In the genomic region with DNA sequence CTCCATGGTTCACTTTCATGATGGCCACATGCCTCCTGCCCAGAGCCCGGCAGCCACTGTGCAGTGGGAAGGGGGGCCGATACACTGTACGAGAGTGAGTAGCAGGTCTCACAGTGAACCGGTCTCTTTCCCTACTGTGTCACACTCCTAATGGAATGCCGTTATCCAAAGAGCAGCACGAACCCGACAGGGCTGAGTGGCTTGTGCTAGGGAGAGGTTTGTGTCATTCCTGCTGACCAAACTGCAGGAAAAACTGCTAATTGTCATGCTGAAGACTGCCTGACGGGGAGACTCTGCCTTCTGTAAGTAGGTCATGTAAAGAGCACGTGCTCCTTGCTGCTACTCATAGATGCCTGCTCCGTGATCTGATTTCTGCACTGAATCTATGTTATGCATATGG, we compare ENCODE assay signal across 2 cellular contexts.
TF ChIP-seq lines count a peak whose summit lies in the region.

No MANE protein-coding gene starts in this region.

TF ChIP-seq in WTC11, 78 proteins besides CTCF, POLR2A, EP300 and RAD21 (continued from another document):
- TF ChIP-seq USF2 (CRISPR knock-in tag; IDR thresholded peaks at IDR 0.05): peak; percentile 29; the same call in 1 of the 2 replicates
- peak; percentile 35; the same call in 1 of the 2 replicates for TF ChIP-seq FOXK1 (CRISPR knock-in tag; IDR thresholded peaks at IDR 0.05)

TF ChIP-seq in H1, 55 proteins besides CTCF, POLR2A, EP300 and RAD21 (continued from another document):
- peak; percentile 50; the same call in 1 of the 2 replicates for TF ChIP-seq POLR2AphosphoS5 (IDR thresholded peaks at IDR 0.05; ENCODE audit: low read depth, low read length)
- TF ChIP-seq TEAD4 (IDR thresholded peaks at IDR 0.05; ENCODE audit: low read depth, low read length): 0 out of 2 replicates have a peak, but pooled peaks have one; percentile 24
- TF ChIP-seq, protein P1, sequence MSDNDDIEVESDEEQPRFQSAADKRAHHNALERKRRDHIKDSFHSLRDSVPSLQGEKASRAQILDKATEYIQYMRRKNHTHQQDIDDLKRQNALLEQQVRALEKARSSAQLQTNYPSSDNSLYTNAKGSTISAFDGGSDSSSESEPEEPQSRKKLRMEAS (IDR thresholded peaks at IDR 0.05): peak; percentile 76
- TF ChIP-seq NANOG (IDR thresholded peaks at IDR 0.05; ENCODE audit: insufficient read depth, low read depth, low read length, poor library complexity, severe bottlenecking): no peak
- TF ChIP-seq HDAC6 (IDR thresholded peaks at IDR 0.05; ENCODE audit: low read depth, low read length): no peak
- TF ChIP-seq SP4 (IDR thresholded peaks at IDR 0.05; ENCODE audit: low read length): no peak
- TF ChIP-seq KDM5A (IDR thresholded peaks at IDR 0.05; ENCODE audit: low read length): no peak
- no peak for TF ChIP-seq POU5F1 (IDR thresholded peaks at IDR 0.05; ENCODE audit: low read depth, low read length)
- 0 out of 2 replicates have a peak, but pooled peaks have one; percentile 24 for TF ChIP-seq YY1 (IDR thresholded peaks at IDR 0.05; ENCODE audit: low read depth, low read length)
- no peak for TF ChIP-seq BRCA1 (IDR thresholded peaks at IDR 0.05; ENCODE audit: low read depth, low read length)
- no peak for TF ChIP-seq MAFK (IDR thresholded peaks at IDR 0.05; ENCODE audit: low read depth, low read length)
TF ChIP-seq in H1: peak in this region for 6.
